ENCODE assay signal across 1 cellular context in the genomic region with DNA sequence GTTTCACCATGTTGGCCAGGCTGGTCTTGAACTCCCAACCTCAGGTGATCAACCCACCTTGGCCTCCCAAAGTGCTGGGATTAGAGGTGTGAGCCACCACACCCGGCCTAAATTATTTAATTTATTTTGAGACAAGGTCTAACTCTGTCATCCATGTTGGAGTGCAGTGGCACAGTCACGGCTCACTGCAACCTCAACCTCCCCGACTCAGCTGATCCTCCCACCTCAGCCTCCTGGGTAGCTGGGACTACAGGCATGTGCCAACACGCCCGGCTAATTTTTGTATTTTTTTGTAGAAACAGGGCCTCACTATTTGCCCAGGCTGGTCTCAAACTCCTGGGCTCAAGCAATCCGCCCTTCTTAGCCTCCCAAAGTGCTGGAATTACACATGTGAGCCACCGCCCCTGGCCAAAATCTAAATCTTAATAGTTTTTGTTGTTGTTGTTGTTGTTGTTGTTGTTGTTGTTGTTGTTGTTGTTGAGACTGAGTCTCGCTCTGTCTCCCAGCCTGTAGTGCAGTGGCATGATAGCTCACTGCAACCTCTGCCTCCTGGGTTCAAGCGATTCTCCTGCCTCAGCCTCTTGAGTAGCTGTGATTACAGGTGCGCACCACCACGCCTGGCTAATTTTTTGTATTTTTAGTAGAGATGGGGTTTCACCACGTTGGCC.
TF ChIP-seq lines count a peak whose summit lies in the region.
"Not testable (repeated sequence)": the region's sequence is repeated elsewhere in the genome, so short reads cannot be mapped to it uniquely, and the experiment has no call there.

No MANE protein-coding gene starts in this region.

TF ChIP-seq in HepG2, 621 proteins besides CTCF, POLR2A, EP300 and RAD21:
- peak; percentile 99 for TF ChIP-seq FOXP1 (IDR thresholded peaks at IDR 0.05)
- not testable (repeated sequence) for TF ChIP-seq FOXP1 (CRISPR knock-in tag; IDR thresholded peaks at IDR 0.05)
